Comparison of ENCODE assay signal across 13 cellular contexts in the genomic region with DNA sequence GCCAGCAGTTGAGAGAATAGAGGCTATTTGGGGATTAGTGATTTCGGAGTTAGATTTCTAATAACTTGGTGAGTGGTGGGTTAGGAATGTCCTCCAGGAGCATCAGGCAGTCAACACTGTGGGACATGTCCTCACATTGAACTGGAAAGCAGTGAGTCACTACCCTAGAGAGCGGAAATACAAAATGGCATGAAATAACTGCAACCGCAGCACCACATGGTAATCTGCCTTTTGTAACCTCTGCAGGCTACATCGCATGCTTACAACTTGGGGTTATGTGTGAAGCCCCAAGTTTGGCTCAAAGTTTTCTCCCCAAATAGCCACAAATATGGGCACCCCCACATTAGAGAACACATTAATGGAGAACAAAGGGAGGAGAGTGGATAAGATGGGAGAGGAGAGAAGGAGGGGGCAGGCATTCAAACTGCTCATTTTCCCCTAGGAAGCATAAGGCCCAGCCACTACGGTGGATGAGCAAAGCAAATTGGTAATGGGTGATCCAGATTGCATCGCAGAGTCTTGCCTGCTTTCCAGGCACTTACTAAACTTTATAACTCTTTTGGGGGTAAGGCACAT. TPM values are rescaled to one million over a fixed set of nuclear protein-coding genes. Genes with fewer than 3 reads are reported as not detected.
DNase-seq lines count a peak whose midpoint lies in the region; ATAC-seq and TF ChIP-seq lines count a peak whose summit lies in the region.
"Had no signal": no experiment of that assay in that cellular context is flagged by ENCODE, and none has a peak within 500 bp of the region (broad histone marks: within the 10 kb centered on the region; RNA-seq: fewer than 3 reads in every experiment).

No MANE protein-coding gene starts in this region.

- no peak overlapping the region for H3K4me3 ChIP-seq in fibroblast of lung (replicated peaks in 1 of 4; ENCODE audit: control extremely low read depth in 1 of 4, insufficient read depth in 1 of 4, low read depth in 3 of 4, low read length in 4 of 4)
- H3K4me3 ChIP-seq: skin epidermis, upper lobe of left lung had no signal

- H3K27ac Mint-ChIP-seq in osteocyte (ENCODE audit: unreplicated experiment) = peak overlapping the region; percentile 78

- no peaks in the 10 kb centered on the region for H3K9me3 ChIP-seq in fibroblast of lung (ENCODE audit: control insufficient read depth, insufficient read depth, low read depth, low read length)
- H3K9me3 ChIP-seq: upper lobe of left lung had no signal

- H3K4me2 ChIP-seq in fibroblast of lung (ENCODE audit: extremely low read depth, insufficient read depth, low read length) = no peak overlapping the region

- DNase-seq in H4 (ENCODE audit: low spot score) (peak; percentile 97), SIG-M5 treated with dmso at 0.1 percent for 504 hours (lab: John Stamatoyannopoulos, UW; ENCODE audit: unreplicated experiment) (peak; percentile 85), fibroblast of lung (ENCODE audit: low read depth in 2 of 2) (peak; percentile 97 to 98), osteocyte (ENCODE audit: extremely low spot score, unreplicated experiment) (peak; percentile 84), pons (ENCODE audit: low spot score) (no peak), HuH-7 (ENCODE audit: low spot score) (no peak)
- no peak for DNase-seq in activated CD4-positive, CD25-positive, alpha-beta regulatory T cell (lab: John Stamatoyannopoulos, UW)
- DNase-seq: activated CD4-positive, alpha-beta T cell treated with anti-CD3 and anti-CD28 coated beads, Interleukin-2, amount 50 U/mL, for 1 hour; erythroblast; NCI-H2029; upper lobe of left lung had no signal

- no peaks in the 10 kb centered on the region for H4K20me1 ChIP-seq in fibroblast of lung (ENCODE audit: control insufficient read depth, extremely low read depth, insufficient read depth, low read length)

- H3K36me3 Mint-ChIP-seq in osteocyte (ENCODE audit: unreplicated experiment) = no peaks in the 10 kb centered on the region

- H3K79me2 ChIP-seq in fibroblast of lung (ENCODE audit: control insufficient read depth, insufficient read depth, low read length) = no peaks in the 10 kb centered on the region

- no peak overlapping the region for H3K4me3 Mint-ChIP-seq in osteocyte (ENCODE audit: unreplicated experiment)

- no peak overlapping the region for H3K9ac ChIP-seq in fibroblast of lung (ENCODE audit: insufficient read depth, low read length)

- no peaks in the 10 kb centered on the region for H3K27me3 ChIP-seq in fibroblast of lung (ENCODE audit: control insufficient read depth, insufficient read depth, low read length)
- H3K27me3 ChIP-seq: upper lobe of left lung had no signal

- peaks cover 9% of the 10 kb centered on the region for H3K4me1 ChIP-seq in fibroblast of lung (ENCODE audit: control insufficient read depth, extremely low read depth, insufficient read depth, low read length)
- H3K4me1 ChIP-seq: upper lobe of left lung had no signal

- H3K27me3 Mint-ChIP-seq in osteocyte (ENCODE audit: unreplicated experiment) = peaks cover 34% of the 10 kb centered on the region

- H3K9me3 Mint-ChIP-seq in osteocyte (ENCODE audit: unreplicated experiment) = no peaks in the 10 kb centered on the region

- no peak overlapping the region for H2AFZ ChIP-seq in fibroblast of lung (ENCODE audit: low read length)

- H3K4me1 Mint-ChIP-seq in osteocyte (ENCODE audit: unreplicated experiment) = peaks cover 21% of the 10 kb centered on the region

- no peaks in the 10 kb centered on the region for H3K36me3 ChIP-seq in fibroblast of lung (ENCODE audit: control insufficient read depth, insufficient read depth, low read length)
- H3K36me3 ChIP-seq: upper lobe of left lung had no signal

- H3K27ac ChIP-seq in fibroblast of lung (ENCODE audit: insufficient read depth, low read length) = peak overlapping the region; percentile 43
- H3K27ac ChIP-seq: upper lobe of left lung had no signal

- TF ChIP-seq CTCF in fibroblast of lung (conservative IDR thresholded peaks at IDR 0.05 in 1 of 2, IDR thresholded peaks at IDR 0.05 in 1 of 2; ENCODE audit: low read depth in 1 of 2, low read length in 2 of 2) (no peak), osteocyte (IDR thresholded peaks at IDR 0.05) (no peak)

- no peak for ATAC-seq in GM19035 (IDR thresholded peaks at IDR 0.05; ENCODE audit: unreplicated experiment)

RNA-seq across cellular contexts. Expression of a gene that starts 22.0 kb away (rescaled TPM):
- 13.9 and 14.0 TPM in 2 replicates for total RNA-seq in H4 (2014; rRNA removed; shearing (Covaris generic))
- total RNA-seq in fibroblast of lung (32.5 and 34.9 TPM in 2 replicates), osteocyte (27.7 and 28.3 TPM in 2 replicates)
- polyA plus RNA-seq in fibroblast of lung = 11.1 and 16.6 TPM in 2 replicates
- polyA plus RNA-seq in fibroblast of lung (2012) = 9.3 and 13.4 TPM in 2 replicates
- 3.7 and 4.0 TPM in 2 replicates for polyA minus RNA-seq in fibroblast of lung (ENCODE audit: low replicate concordance)

Comparison
In these comparisons a context has a peak if more than half of its experiments do, and no peak if none do; other contexts are left out.
1. DNase-seq: peak in H4 (single experiment), SIG-M5 treated with dmso at 0.1 percent for 504 hours (single experiment), fibroblast of lung (2 of 2) and osteocyte (single experiment); none in pons (single experiment), HuH-7 (single experiment) and activated CD4-positive, CD25-positive, alpha-beta regulatory T cell (0 of 4).